In the genomic region with DNA sequence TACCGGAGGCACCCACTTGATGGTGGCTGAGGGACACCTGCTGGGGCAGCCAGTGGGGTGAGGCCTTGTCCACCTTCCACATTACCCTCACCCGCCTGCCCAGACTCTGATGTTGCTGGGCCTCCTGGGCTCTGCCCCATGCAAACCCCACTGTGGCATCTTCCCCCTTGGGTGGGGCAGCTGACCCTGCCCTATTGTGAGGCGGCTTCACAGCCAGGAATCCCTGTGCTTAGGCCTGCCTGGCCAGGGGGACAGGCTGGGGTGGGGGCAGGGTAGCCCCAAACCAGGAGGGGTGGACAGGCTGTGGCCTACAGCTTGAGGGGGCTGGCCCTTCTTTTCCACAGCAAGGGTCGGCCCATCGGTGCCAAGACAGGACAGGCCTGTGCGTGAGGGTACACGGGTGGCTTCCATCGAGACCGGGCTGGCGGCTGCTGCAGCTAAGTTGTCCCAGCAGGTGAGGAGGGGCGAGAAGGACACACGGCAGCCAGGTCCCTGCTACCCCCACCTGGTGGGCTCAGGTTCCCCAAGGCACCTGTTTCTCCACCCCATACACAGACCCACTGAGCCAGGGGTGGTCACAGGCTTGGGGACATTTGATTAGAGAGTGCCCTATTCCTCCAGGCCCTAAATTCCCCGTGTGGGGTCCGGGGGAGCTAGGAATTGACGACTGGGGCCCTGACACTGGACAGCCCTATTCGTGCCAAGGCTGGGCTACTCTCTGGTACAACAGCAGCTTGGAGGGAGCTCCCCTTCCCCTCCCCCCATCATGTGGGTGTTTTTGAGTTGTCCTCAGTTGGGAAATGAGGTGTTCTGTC, we compare ENCODE assay signal across 18 cellular contexts.
DNase-seq lines count a peak whose midpoint lies in the region; ATAC-seq, FAIRE-seq and TF ChIP-seq lines count a peak whose summit lies in the region.
"Had no signal": no experiment of that assay in that cellular context is flagged by ENCODE, and none has a peak within 500 bp of the region (broad histone marks: within the 10 kb centered on the region; RNA-seq: fewer than 3 reads in every experiment).

No MANE protein-coding gene starts in this region.

- no peak for TF ChIP-seq POLR2A in H54 (IDR thresholded peaks at IDR 0.05; ENCODE audit: low read depth, low read length)

- no peaks in the 10 kb centered on the region for H3K27me3 Mint-ChIP-seq in activated T-cell treated with anti-CD3 and anti-CD28 coated beads, Interleukin-2, amount 50 U/mL, for 4 hours (ENCODE audit: low read depth)
- H3K27me3 Mint-ChIP-seq: activated CD4-positive, alpha-beta T cell treated with anti-CD3 and anti-CD28 coated beads, Interleukin-2, amount 10 ng/mL, durations not matched to agents 24 days and 14 days; activated naive CD8-positive, alpha-beta T cell treated with anti-CD3 and anti-CD28 coated beads for 36 hours; CD4-positive, CD25-positive, alpha-beta regulatory T cell had no signal

- H3K4me1 Mint-ChIP-seq in activated T-cell treated with anti-CD3 and anti-CD28 coated beads, Interleukin-2, amount 50 U/mL, for 4 hours (ENCODE audit: low read depth), result no peaks in the 10 kb centered on the region
- H3K4me1 Mint-ChIP-seq: activated CD4-positive, alpha-beta T cell treated with anti-CD3 and anti-CD28 coated beads, Interleukin-2, amount 10 ng/mL, durations not matched to agents 24 days and 14 days; activated naive CD8-positive, alpha-beta T cell treated with anti-CD3 and anti-CD28 coated beads for 36 hours had no signal

- no peak overlapping the region for H3K9ac ChIP-seq in kidney (ENCODE audit: low read length in 2 of 2)

- no peaks in the 10 kb centered on the region for H3K9me3 Mint-ChIP-seq in activated T-cell treated with anti-CD3 and anti-CD28 coated beads, Interleukin-2, amount 50 U/mL, for 4 hours
- H3K9me3 Mint-ChIP-seq: activated CD4-positive, alpha-beta T cell treated with anti-CD3 and anti-CD28 coated beads, Interleukin-2, amount 10 ng/mL, durations not matched to agents 24 days and 14 days; activated naive CD8-positive, alpha-beta T cell treated with anti-CD3 and anti-CD28 coated beads for 36 hours had no signal

- CTCF ChIA-PET in RWPE1 (lab: Yijun Ruan, JAX), result interaction anchor here (0.6 kb wide), 1 partner anchor 327 kb away, joined by 4 read pairs; no protein-coding TSS in a partner anchor

- H3K9me3 ChIP-seq in kidney (ENCODE audit: control insufficient read depth in 1 of 2, low read length in 2 of 2), result no peaks in the 10 kb centered on the region

- TF ChIP-seq CTCF in RWPE1 (conservative IDR thresholded peaks at IDR 0.05; ENCODE audit: low read depth), result no peak
- no peak for TF ChIP-seq CTCF in kidney (IDR thresholded peaks at IDR 0.05; ENCODE audit: borderline replicate concordance, extremely low read depth, insufficient read depth)

- H3K27ac ChIP-seq in RWPE1 (peak overlapping the region; percentile 7; the same call in 1 of the 2 replicates), kidney (ENCODE audit: low read depth in 2 of 2, low read length in 2 of 2) (no peak overlapping the region)

- POLR2A ChIA-PET in RWPE1 (lab: Yijun Ruan, JAX; ENCODE audit: low non-redundant PET), result no interaction called here

- H3K4me1 ChIP-seq in kidney (ENCODE audit: control insufficient read depth in 1 of 2, insufficient read depth in 1 of 2, low read depth in 1 of 2, low read length in 2 of 2), result no peaks in the 10 kb centered on the region

- H3K4me3 Mint-ChIP-seq in activated T-cell treated with anti-CD3 and anti-CD28 coated beads, Interleukin-2, amount 50 U/mL, for 4 hours, result no peak overlapping the region
- H3K4me3 Mint-ChIP-seq: activated CD4-positive, alpha-beta T cell treated with anti-CD3 and anti-CD28 coated beads, Interleukin-2, amount 10 ng/mL, durations not matched to agents 24 days and 14 days; activated naive CD8-positive, alpha-beta T cell treated with anti-CD3 and anti-CD28 coated beads for 36 hours; CD4-positive, CD25-positive, alpha-beta regulatory T cell had no signal

- peaks cover 6 to 8% of the 10 kb centered on the region in 2 donors for H3K36me3 ChIP-seq in kidney (ENCODE audit: control insufficient read depth in 1 of 2, insufficient read depth in 2 of 2, low read length in 2 of 2)

- intact Hi-C loops in kidney (cut with DNase I), result no loop called here

- ATAC-seq in activated T-cell treated with anti-CD3 and anti-CD28 coated beads, Interleukin-2, amount 50 U/mL, for 4 hours, result no peak
- no peak for ATAC-seq in stimulated activated naive CD8-positive, alpha-beta T cell treated with anti-CD3 and anti-CD28 coated beads, Interleukin-15, Interleukin-2, amounts not matched to agents 100 U/mL and 50 U/mL, for 24 hours
- ATAC-seq: Panc1 had no signal

- no peak overlapping the region for H3K4me3 ChIP-seq in kidney (ENCODE audit: low read length in 2 of 2)

- DNase-seq in RWPE1 (ENCODE audit: low spot score), result no peak
- DNase-seq in activated T-cell treated with anti-CD3 and anti-CD28 coated beads, Interleukin-2, amount 50 U/mL, for 4 hours, result peak; percentile 3
- peak; percentile 67 for DNase-seq in kidney
- DNase-seq in stimulated activated naive CD8-positive, alpha-beta T cell treated with anti-CD3 and anti-CD28 coated beads, Interleukin-15, Interleukin-2, amounts not matched to agents 100 U/mL and 50 U/mL, for 24 hours, result peak; percentile 1
- DNase-seq in NCI-H524 (lab: John Stamatoyannopoulos, UW), result no peak
- DNase-seq in HPDE6-E6E7 (ENCODE audit: extremely low spot score), result no peak
- DNase-seq in H54 (ENCODE audit: insufficient read length, low spot score), result no peak
- DNase-seq: activated CD4-positive, alpha-beta T cell treated with anti-CD3 and anti-CD28 coated beads, Interleukin-2, amount 10 ng/mL, durations not matched to agents 24 days and 14 days; activated naive CD8-positive, alpha-beta T cell treated with anti-CD3 and anti-CD28 coated beads for 36 hours; CD4-positive, CD25-positive, alpha-beta regulatory T cell; GDM1; HCEC 1CT; NCI-H446; stimulated activated CD4-positive, alpha-beta T cell treated with anti-CD3 and anti-CD28 coated beads, Interleukin-4, amount 100 ng/mL, for 4 hours; stimulated activated naive CD4-positive, alpha-beta T cell treated with Interleukin-2 at 50 U/mL for 16 hours had no signal

- FAIRE-seq in kidney (lab: Jason Lieb, UNC) (no peak), H54 (lab: Jason Lieb, UNC) (no peak)
- FAIRE-seq: colon, HTR-8/SVneo had no signal

- H3K36me3 Mint-ChIP-seq in activated T-cell treated with anti-CD3 and anti-CD28 coated beads, Interleukin-2, amount 50 U/mL, for 4 hours (ENCODE audit: insufficient read depth), result peaks cover 15% of the 10 kb centered on the region

Comparison
In these comparisons a context has a peak if more than half of its experiments do, and no peak if none do; other contexts are left out.
1. DNase-seq: peak in activated T-cell treated with anti-CD3 and anti-CD28 coated beads, Interleukin-2, amount 50 U/mL, for 4 hours (single experiment), kidney (single experiment) and stimulated activated naive CD8-positive, alpha-beta T cell treated with anti-CD3 and anti-CD28 coated beads, Interleukin-15, Interleukin-2, amounts not matched to agents 100 U/mL and 50 U/mL, for 24 hours (single experiment); none in RWPE1 (single experiment), NCI-H524 (0 of 2), HPDE6-E6E7 (single experiment) and H54 (single experiment).